Comparison of ENCODE assay signal across 1 cellular context in the genomic region with DNA sequence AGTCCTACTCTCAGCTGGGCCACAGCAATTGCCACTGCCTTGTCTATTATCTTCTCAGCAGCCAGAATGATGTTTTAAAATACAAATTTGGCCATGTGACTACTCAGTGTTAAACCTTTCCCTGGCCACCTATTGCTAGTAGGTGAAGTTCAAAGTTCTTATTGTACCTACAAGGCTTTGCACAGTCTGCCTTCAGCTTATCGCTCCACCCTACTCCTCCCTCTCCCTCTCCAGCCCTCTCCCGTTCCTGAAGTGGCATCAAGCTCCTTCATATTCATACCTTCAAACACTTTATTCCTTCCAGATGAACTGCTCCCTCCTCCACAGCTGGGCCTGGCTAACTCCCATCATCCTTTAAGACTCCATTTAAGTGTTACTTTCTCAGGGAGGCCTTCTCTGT.
TF ChIP-seq lines count a peak whose summit lies in the region.

No MANE protein-coding gene starts in this region.

TF ChIP-seq in H1, 55 proteins besides CTCF, POLR2A, EP300 and RAD21:
- TF ChIP-seq SRF (IDR thresholded peaks at IDR 0.05; ENCODE audit: low read depth, low read length) (no peak), CTBP2 (IDR thresholded peaks at IDR 0.05; ENCODE audit: borderline replicate concordance, insufficient read depth, insufficient read length, low read length) (no peak), TBP (IDR thresholded peaks at IDR 0.05; ENCODE audit: low read depth, low read length) (no peak), RBBP5 (IDR thresholded peaks at IDR 0.05; ENCODE audit: borderline replicate concordance, low read depth, low read length) (no peak), CHD1 (IDR thresholded peaks at IDR 0.05; ENCODE audit: low read depth, low read length) (no peak), TAF7 (optimal IDR thresholded peaks at IDR 0.05; ENCODE audit: borderline replicate concordance, low read depth, low read length) (no peak), CBX8 (IDR thresholded peaks at IDR 0.05; ENCODE audit: borderline replicate concordance, low read depth, low read length) (no peak)
